In genomic region chr6:722077-722524, GRCh38 we compare ENCODE assay signal across 8 cellular contexts. TPM values are rescaled to one million over a fixed set of nuclear protein-coding genes. Genes with fewer than 3 reads are reported as not detected.
DNase-seq lines count a peak whose midpoint lies in the region; ATAC-seq and TF ChIP-seq lines count a peak whose summit lies in the region.

No MANE protein-coding gene starts in this region.

- H3K9me3 ChIP-seq in PC-3 (ENCODE audit: low read length), result no peaks in the 10 kb centered on the region

- H3K4me2 ChIP-seq in PC-3 (ENCODE audit: low read length), result peak overlapping the region; percentile 34; the same call in 1 of the 2 replicates

- no peak overlapping the region for H3K4me3 ChIP-seq in PC-3 (ENCODE audit: low read length)
- no peak overlapping the region for H3K4me3 ChIP-seq in epithelial cell of proximal tubule (ENCODE audit: low read depth, low read length)

- no peaks in the 10 kb centered on the region for H4K20me1 ChIP-seq in PC-3 (ENCODE audit: low read length)

- intact Hi-C loops in PC-3 (cut with micrococcal nuclease), result loop anchor here (1.0 kb wide), 3 partner anchors 129 to 714 kb away; no protein-coding TSS in a partner anchor

- H3K27ac ChIP-seq in PC-3 (ENCODE audit: low read length), result no peak overlapping the region

- no peaks in the 10 kb centered on the region for H3K9me2 ChIP-seq in PC-3 (replicated peaks; ENCODE audit: low read length)

- H3K36me3 Mint-ChIP-seq in naive B cell, result peaks cover 0 to 2% of the 10 kb centered on the region in 2 donors

- H3K27me3 Mint-ChIP-seq in naive B cell, result peaks cover 21 to 49% (median 31%) of the 10 kb centered on the region in 3 donors

- no peak overlapping the region for H3K9ac ChIP-seq in PC-3 (ENCODE audit: low read length)

- CTCF ChIA-PET in PC-3 (lab: Charles Lee), result interaction anchor here (0.6 to 1.2 kb wide), 9 partner anchors 11 to 758 kb away, joined by 3 to 5 read pairs (median 3); no protein-coding TSS in a partner anchor

- DNase-seq in Caki2 (ENCODE audit: low read depth) (peak; percentile 58), HK-2 (ENCODE audit: unreplicated experiment) (peak; percentile 58), PC-3 (peak; percentile 90), activated T-cell treated with anti-CD3 and anti-CD28 coated beads for 4 hours (peak; percentile 63), epithelial cell of proximal tubule (ENCODE audit: low read depth) (no peak), naive B cell (peak; percentile 38)
- DNase-seq in stimulated activated CD8-positive, alpha-beta memory T cell treated with anti-CD3 and anti-CD28 coated beads, Interleukin-7, amount 100 ng/mL, for 4 hours (ENCODE audit: low read depth in 2 of 2), result peak; percentile 54 to 58

- peaks cover 0 to 2% (median 0%) of the 10 kb centered on the region in 3 donors for H3K4me1 Mint-ChIP-seq in naive B cell

- H3K79me2 ChIP-seq in PC-3 (ENCODE audit: low read length), result no peaks in the 10 kb centered on the region

- no peaks in the 10 kb centered on the region for H3F3A ChIP-seq in PC-3 (ENCODE audit: low read length, unreplicated experiment)

- peak; percentile 94 for TF ChIP-seq CTCF in PC-3 (conservative IDR thresholded peaks at IDR 0.05; ENCODE audit: low read depth, low read length)
- peak; percentile 99 for TF ChIP-seq CTCF in epithelial cell of proximal tubule (conservative IDR thresholded peaks at IDR 0.05; ENCODE audit: low read depth, low read length)

- no peak overlapping the region for H3K4me3 Mint-ChIP-seq in naive B cell

- peaks cover 24% of the 10 kb centered on the region for H3K27me3 ChIP-seq in PC-3 (ENCODE audit: low read length)

- no TSS peak for BruUV-seq in PC-3 (replicated peaks; lab: Mats Ljungman, UMichigan)

- POLR2A ChIA-PET in PC-3 (lab: Charles Lee; ENCODE audit: unreplicated experiment), result no interaction called here

- in situ Hi-C loops in Caki2 (cut with HindIII; ENCODE audit: low pct_unique_long_range_greater_than_20kb, low sequenced_read_pairs), result no loop called here

- ATAC-seq in PC-3 (peak; percentile 99), naive B cell (ENCODE audit: low read depth in 2 of 2) (peak; percentile 69 to 74), GM21526 (IDR thresholded peaks at IDR 0.05; ENCODE audit: low FRiP score, unreplicated experiment) (no peak)

- H3K9me3 Mint-ChIP-seq in naive B cell, result peaks cover 0 to under 1% (median 0%) of the 10 kb centered on the region in 7 donors

- no peaks in the 10 kb centered on the region for H3K4me1 ChIP-seq in PC-3 (ENCODE audit: insufficient read depth, low read length)

- H3K27ac Mint-ChIP-seq in naive B cell, result no peak overlapping the region

- no peak overlapping the region for H2AFZ ChIP-seq in PC-3 (ENCODE audit: low read length)

- H3K36me3 ChIP-seq in PC-3 (ENCODE audit: low read depth, low read length), result no peaks in the 10 kb centered on the region

RNA-seq across cellular contexts. Expression of gene EXOC2, which starts 29.2 kb away (rescaled TPM):
- 34.7 and 38.8 TPM in 2 replicates for total RNA-seq in Caki2 (2014; rRNA removed; shearing (Covaris generic); ENCODE audit: low replicate concordance)
- total RNA-seq in PC-3 (2014; rRNA removed) (24.8 and 27.7 TPM in 2 replicates), epithelial cell of proximal tubule (22.0 and 24.0 TPM in 2 replicates)
- polyA plus RNA-seq in naive B cell (ENCODE audit: low read depth in 6 of 6), result 10 to 100 TPM; 18.0 to 34.8 (median 28.6) TPM
